Comparison of ENCODE assay signal across 17 cellular contexts in genomic region chr16:26649646-26650045, GRCh38.
DNase-seq lines count a peak whose midpoint lies in the region; ATAC-seq and TF ChIP-seq lines count a peak whose summit lies in the region.
"Had no signal": no experiment of that assay in that cellular context is flagged by ENCODE, and none has a peak within 500 bp of the region (broad histone marks: within the 10 kb centered on the region; RNA-seq: fewer than 3 reads in every experiment).

No MANE protein-coding gene starts in this region.

- no peak for TF ChIP-seq CTCF in PC-3 (conservative IDR thresholded peaks at IDR 0.05; ENCODE audit: low read depth, low read length)

- H3K79me2 ChIP-seq in PC-3 (ENCODE audit: low read length), result no peaks in the 10 kb centered on the region

- CTCF ChIA-PET in PC-3 (lab: Charles Lee), result no interaction called here

- H3K4me1 ChIP-seq in PC-3 (ENCODE audit: insufficient read depth, low read length), result no peaks in the 10 kb centered on the region
- H3K4me1 ChIP-seq: HAP-1, Peyer's patch had no signal

- H3K4me3 ChIP-seq in PC-3 (ENCODE audit: low read length), result no peak overlapping the region
- H3K4me3 ChIP-seq: GM12878, HAP-1, Peyer's patch had no signal

- H3K4me2 ChIP-seq in PC-3 (ENCODE audit: low read length), result no peak overlapping the region

- DNase-seq in DMS153 (lab: John Stamatoyannopoulos, UW) (peak; percentile 43), NCI-H1436 treated with DMSO at 0.1 percent for 48 hours (lab: John Stamatoyannopoulos, UW) (peak; percentile 82), NCI-H2196 treated with DMSO at 0.1 percent for 48 hours (lab: John Stamatoyannopoulos, UW; ENCODE audit: unreplicated experiment) (peak; percentile 36), SHP77 treated with DMSO at 0.1 percent for 48 hours (lab: John Stamatoyannopoulos, UW) (peak; percentile 36), dedifferentiated amniotic fluid mesenchymal stem cell (ENCODE audit: extremely low spot score) (no peak), substantia nigra (lab: John Stamatoyannopoulos, UW) (no peak), PC-3 (no peak), kidney tubule cell (ENCODE audit: low spot score) (no peak)
- DNase-seq: AML-193, DMS79, NCI-H1930, NCI-H446 treated with DMSO at 0.1 percent for 48 hours, Peyer's patch, SIG-M5, T-helper 2 cell had no signal

- no peaks in the 10 kb centered on the region for H3K27me3 ChIP-seq in PC-3 (ENCODE audit: low read length)
- H3K27me3 ChIP-seq: Peyer's patch had no signal

- H3K36me3 ChIP-seq in PC-3 (ENCODE audit: low read depth, low read length), result no peaks in the 10 kb centered on the region
- H3K36me3 ChIP-seq: HAP-1, Peyer's patch had no signal

- no peak for ATAC-seq in PC-3
- ATAC-seq: GM12878 had no signal

- no peaks in the 10 kb centered on the region for H3K9me2 ChIP-seq in PC-3 (replicated peaks; ENCODE audit: low read length)

- no TSS peak for BruUV-seq in PC-3 (replicated peaks; lab: Mats Ljungman, UMichigan)

- H3K9me3 ChIP-seq in PC-3 (ENCODE audit: low read length), result no peaks in the 10 kb centered on the region
- H3K9me3 ChIP-seq: HAP-1, Peyer's patch had no signal

- POLR2A ChIA-PET in PC-3 (lab: Charles Lee; ENCODE audit: unreplicated experiment), result no interaction called here

- H4K20me1 ChIP-seq in PC-3 (ENCODE audit: low read length), result no peaks in the 10 kb centered on the region

- intact Hi-C loops in PC-3 (cut with micrococcal nuclease), result no loop called here

- H3K27ac ChIP-seq in substantia nigra (ENCODE audit: low read depth, low read length, poor library complexity, severe bottlenecking) (no peak overlapping the region), PC-3 (ENCODE audit: low read length) (no peak overlapping the region)
- H3K27ac ChIP-seq: Peyer's patch had no signal

- no peak overlapping the region for H3K9ac ChIP-seq in PC-3 (ENCODE audit: low read length)

- H2AFZ ChIP-seq in PC-3 (ENCODE audit: low read length), result no peak overlapping the region

- H3F3A ChIP-seq in PC-3 (ENCODE audit: low read length, unreplicated experiment), result no peaks in the 10 kb centered on the region

Comparison
In these comparisons a context has a peak if more than half of its experiments do, and no peak if none do; other contexts are left out.
1. DNase-seq: peak in DMS153 (single experiment), NCI-H1436 treated with DMSO at 0.1 percent for 48 hours (single experiment), NCI-H2196 treated with DMSO at 0.1 percent for 48 hours (single experiment) and SHP77 treated with DMSO at 0.1 percent for 48 hours (single experiment); none in dedifferentiated amniotic fluid mesenchymal stem cell (single experiment), substantia nigra (0 of 49), PC-3 (single experiment) and kidney tubule cell (single experiment).